In the genomic region with DNA sequence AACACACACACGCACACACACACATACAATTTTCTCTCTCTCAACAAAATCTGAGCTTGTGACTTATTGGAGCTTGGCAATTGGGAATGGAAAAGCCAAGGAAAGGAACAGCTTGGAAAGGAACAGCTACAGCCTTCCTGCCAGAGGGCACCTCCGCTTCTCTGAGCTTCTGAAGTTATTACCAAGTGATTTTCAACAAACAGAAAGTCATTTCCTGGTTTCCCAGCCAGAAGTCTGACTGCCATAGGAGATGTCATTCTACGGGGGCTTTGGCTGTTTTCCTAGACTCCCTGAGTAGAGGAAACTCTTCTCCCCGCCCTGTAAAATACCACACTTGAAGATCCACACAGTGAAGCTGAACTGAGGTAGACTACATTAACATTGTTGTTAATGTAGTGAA, we compare ENCODE assay signal across 19 cellular contexts.
"Had no signal": no experiment of that assay in that cellular context is flagged by ENCODE, and none has a peak within 500 bp of the region (broad histone marks: within the 10 kb centered on the region; RNA-seq: fewer than 3 reads in every experiment).

No MANE protein-coding gene starts in this region.

- H3K36me3 ChIP-seq: heart right ventricle, left lung, lower lobe of right lung, right lobe of liver, thoracic aorta had no signal

- DNase-seq: activated CD4-positive, alpha-beta T cell treated with anti-CD3 and anti-CD28 coated beads for 1 hour; activated CD4-positive, alpha-beta T cell treated with anti-CD3 and anti-CD28 coated beads, Interleukin-2, amount 10 ng/mL, durations not matched to agents 7 days and 5 days; activated CD8-positive, alpha-beta T cell treated with anti-CD3 and anti-CD28 coated beads, Interleukin-2, amount 10 ng/mL, durations not matched to agents 7 days and 5 days; activated naive CD4-positive, alpha-beta T cell; activated T-cell treated with anti-CD3 and anti-CD28 coated beads for 4 hours; activated T-cell treated with anti-CD3 and anti-CD28 coated beads, Interleukin-2, amount 50 U/mL, for 72 hours; effector memory CD4-positive, alpha-beta T cell; erythroblast; heart right ventricle; kidney glomerular epithelial cell; left lung; lower lobe of right lung; right lobe of liver; stimulated activated CD4-positive, alpha-beta T cell treated with anti-CD3 and anti-CD28 coated beads, Interleukin-4, amount 100 ng/mL, for 24 hours; T-helper 17 cell; T1000; trophoblast cell had no signal

- H3K27me3 ChIP-seq: heart right ventricle, left lung, right lobe of liver had no signal

- H3K4me3 ChIP-seq: heart right ventricle, left lung, lower lobe of right lung, right lobe of liver, skin epidermis, thoracic aorta had no signal

- H3K9me3 ChIP-seq: left lung, lower lobe of right lung, right lobe of liver, thoracic aorta had no signal
